Comparison of ENCODE assay signal across 1 cellular context in the genomic region with DNA sequence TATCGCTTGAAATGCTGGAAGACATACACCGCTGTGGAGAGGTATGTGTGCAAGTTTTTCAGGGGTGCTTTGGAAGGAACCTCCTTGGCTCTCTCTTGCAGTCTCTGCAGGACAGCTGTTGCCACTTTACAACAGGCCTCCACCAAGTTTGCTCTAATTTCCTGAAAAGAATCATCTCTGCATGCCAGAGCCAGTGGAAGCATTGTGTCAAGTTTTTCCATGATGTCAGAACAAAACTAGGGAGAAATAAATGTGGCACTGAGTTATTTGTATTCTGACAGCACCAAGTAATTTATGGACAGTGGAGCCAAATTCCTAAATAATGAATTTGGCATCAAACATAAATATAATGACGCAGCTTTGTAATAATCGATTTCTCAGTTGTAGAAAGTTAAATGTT.
TF ChIP-seq lines count a peak whose summit lies in the region.

No MANE protein-coding gene starts in this region.

TF ChIP-seq in H1, 55 proteins besides CTCF, POLR2A, EP300 and RAD21:
- TF ChIP-seq, protein P1, sequence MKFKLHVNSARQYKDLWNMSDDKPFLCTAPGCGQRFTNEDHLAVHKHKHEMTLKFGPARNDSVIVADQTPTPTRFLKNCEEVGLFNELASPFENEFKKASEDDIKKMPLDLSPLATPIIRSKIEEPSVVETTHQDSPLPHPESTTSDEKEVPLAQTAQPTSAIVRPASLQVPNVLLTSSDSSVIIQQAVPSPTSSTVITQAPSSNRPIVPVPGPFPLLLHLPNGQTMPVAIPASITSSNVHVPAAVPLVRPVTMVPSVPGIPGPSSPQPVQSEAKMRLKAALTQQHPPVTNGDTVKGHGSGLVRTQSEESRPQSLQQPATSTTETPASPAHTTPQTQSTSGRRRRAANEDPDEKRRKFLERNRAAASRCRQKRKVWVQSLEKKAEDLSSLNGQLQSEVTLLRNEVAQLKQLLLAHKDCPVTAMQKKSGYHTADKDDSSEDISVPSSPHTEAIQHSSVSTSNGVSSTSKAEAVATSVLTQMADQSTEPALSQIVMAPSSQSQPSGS (IDR thresholded peaks at IDR 0.05; ENCODE audit: low read length) = no peak
- TF ChIP-seq FOSL1 (IDR thresholded peaks at IDR 0.05; ENCODE audit: insufficient read depth, low read depth, low read length) = no peak
- TF ChIP-seq KDM5A (IDR thresholded peaks at IDR 0.05; ENCODE audit: low read length) = no peak
